14 cellular contexts compared by ENCODE assay signal in the genomic region with DNA sequence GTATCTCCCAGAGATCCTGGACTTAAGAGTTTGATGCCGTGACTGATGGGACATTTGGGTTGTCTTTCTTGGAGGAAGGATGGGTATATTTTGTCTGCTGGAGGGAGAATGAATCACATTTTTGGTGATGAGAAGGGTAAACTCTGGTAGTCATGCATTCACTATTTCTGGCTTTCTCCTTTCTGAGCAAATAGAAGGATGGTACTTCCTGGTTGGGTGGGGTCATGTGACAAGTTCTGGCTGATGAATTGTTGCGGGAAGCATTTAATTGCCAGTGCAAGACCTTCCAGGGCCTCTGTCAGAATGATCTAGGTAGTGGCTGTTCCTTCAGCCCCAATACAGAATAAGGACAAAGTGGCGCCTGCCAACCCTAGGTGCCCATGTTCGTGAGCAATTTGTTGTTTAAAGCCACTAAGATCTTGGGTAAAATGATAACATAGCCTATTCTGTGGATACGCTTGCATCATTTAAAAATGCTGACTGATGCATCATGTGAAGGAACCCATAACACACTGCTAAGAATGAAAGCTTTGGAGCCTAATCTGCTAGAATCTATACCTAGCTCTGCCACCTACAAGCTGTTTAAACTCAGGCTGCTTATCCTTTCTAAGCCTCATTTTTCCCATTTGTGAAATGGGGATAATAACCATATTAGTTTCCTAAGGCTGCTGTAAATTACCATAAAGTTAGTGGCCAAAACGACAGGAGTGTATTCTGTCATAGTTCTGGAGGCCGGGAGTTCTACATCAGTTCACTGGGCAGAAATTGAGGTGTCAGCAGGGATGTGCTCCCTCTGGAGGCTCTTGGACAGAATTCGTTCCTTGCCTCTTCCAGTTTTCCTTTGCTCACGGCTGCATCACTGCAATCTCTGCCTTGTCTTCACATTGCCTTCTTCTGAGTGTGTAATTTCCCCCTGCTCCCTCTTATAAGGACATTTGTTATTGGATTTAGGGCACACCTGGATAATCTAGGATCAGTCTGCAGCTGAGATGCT.
DNase-seq lines count a peak whose midpoint lies in the region; ATAC-seq and TF ChIP-seq lines count a peak whose summit lies in the region.
"Had no signal": no experiment of that assay in that cellular context is flagged by ENCODE, and none has a peak within 500 bp of the region (broad histone marks: within the 10 kb centered on the region; RNA-seq: fewer than 3 reads in every experiment).

No MANE protein-coding gene starts in this region.

- H3K79me2 ChIP-seq in mammary epithelial cell (ENCODE audit: insufficient read depth, low read length) (no peaks in the 10 kb centered on the region), PC-3 (ENCODE audit: low read length) (no peaks in the 10 kb centered on the region)

- peak; percentile 61; the same call in 1 of the 2 replicates for ATAC-seq in PC-3
- no peak for ATAC-seq in effector memory CD8-positive, alpha-beta T cell (replicated peaks)
- ATAC-seq: activated CD4-positive, CD25-positive, alpha-beta regulatory T cell treated with anti-CD3 and anti-CD28 coated beads, Interleukin-2, amount 50 U/mL, for 24 hours; left ventricle myocardium superior had no signal

- H3K4me1 ChIP-seq in mammary epithelial cell (ENCODE audit: insufficient read depth, low read length) (no peaks in the 10 kb centered on the region), PC-3 (ENCODE audit: insufficient read depth, low read length) (no peaks in the 10 kb centered on the region), neuronal stem cell (ENCODE audit: control insufficient read depth in 2 of 2, insufficient read depth in 1 of 2, low read depth in 1 of 2, low read length in 2 of 2) (peaks cover 4 to 44% of the 10 kb centered on the region in 2 donors)

- H3K9ac ChIP-seq in mammary epithelial cell (ENCODE audit: insufficient read depth, low read length) (no peak overlapping the region), PC-3 (ENCODE audit: low read length) (no peak overlapping the region), neuronal stem cell (ENCODE audit: low read depth, low read length, poor library complexity) (no peak overlapping the region)

- no peak overlapping the region for H2BK12ac ChIP-seq in neuronal stem cell (ENCODE audit: low read length)

- H2BK15ac ChIP-seq in neuronal stem cell (ENCODE audit: low read length), result no peak overlapping the region

- H3K36me3 Mint-ChIP-seq in MCF 10A (ENCODE audit: insufficient read depth, unreplicated experiment), result no peaks in the 10 kb centered on the region
- no peaks in the 10 kb centered on the region for H3K36me3 Mint-ChIP-seq in effector memory CD8-positive, alpha-beta T cell (ENCODE audit: insufficient read depth)

- H4K8ac ChIP-seq in neuronal stem cell (ENCODE audit: low read depth, low read length), result no peak overlapping the region

- in situ Hi-C loops in mammary epithelial cell (cut with MboI; ENCODE audit: low sequenced_read_pairs in 2 of 2), result no loop called here

- 67% methylated on average over 9 of the region's 9 CpGs for WGBS in mammary epithelial cell (ENCODE audit: low coverage, missing lambda C conversion rate)
- WGBS in neuronal stem cell (ENCODE audit: extremely low coverage in 2 of 2, insufficient read length in 2 of 2, insufficient replicate concordance in 1 of 2), 2 donors, result no CpG with 5 or more reads among the region's 9 CpGs

- dilution Hi-C loops in mammary epithelial cell (cut with HindIII; ENCODE audit: low sequenced_read_pairs), result no loop called here

- H3K9me3 Mint-ChIP-seq in MCF 10A (ENCODE audit: unreplicated experiment), result no peaks in the 10 kb centered on the region
- no peaks in the 10 kb centered on the region for H3K9me3 Mint-ChIP-seq in effector memory CD8-positive, alpha-beta T cell

- no peak overlapping the region for H4K91ac ChIP-seq in neuronal stem cell (ENCODE audit: low read depth, low read length, poor library complexity)

- no peaks in the 10 kb centered on the region for H3K9me2 ChIP-seq in PC-3 (replicated peaks; ENCODE audit: low read length)

- no peaks in the 10 kb centered on the region for H3F3A ChIP-seq in PC-3 (ENCODE audit: low read length, unreplicated experiment)

- no peak overlapping the region for H3K18ac ChIP-seq in neuronal stem cell (ENCODE audit: low read length)

- no peaks in the 10 kb centered on the region for H4K20me1 ChIP-seq in mammary epithelial cell (ENCODE audit: insufficient read depth, low read length)
- H4K20me1 ChIP-seq in PC-3 (ENCODE audit: low read length), result no peaks in the 10 kb centered on the region

- peaks cover 11% of the 10 kb centered on the region for H3K27me3 Mint-ChIP-seq in MCF 10A (ENCODE audit: insufficient read depth, unreplicated experiment)
- peaks cover 50 to 75% of the 10 kb centered on the region in 2 donors for H3K27me3 Mint-ChIP-seq in effector memory CD8-positive, alpha-beta T cell

- no peak overlapping the region for H2AFZ ChIP-seq in mammary epithelial cell (ENCODE audit: low read depth, low read length)
- H2AFZ ChIP-seq in PC-3 (ENCODE audit: low read length), result no peak overlapping the region
- no peak overlapping the region for H2AFZ ChIP-seq in neuronal stem cell (ENCODE audit: low read length)

- H3K27ac ChIP-seq in mammary epithelial cell (ENCODE audit: insufficient read depth, low read depth, low read length) (no peak overlapping the region), PC-3 (ENCODE audit: low read length) (no peak overlapping the region), neuronal stem cell (replicated peaks; ENCODE audit: low read length) (no peak overlapping the region)
- H3K27ac ChIP-seq: SJCRH30 had no signal

- H3K4me2 ChIP-seq in mammary epithelial cell (ENCODE audit: insufficient read depth, low read depth, low read length) (no peak overlapping the region), PC-3 (ENCODE audit: low read length) (no peak overlapping the region), neuronal stem cell (ENCODE audit: insufficient read depth, low read length, poor library complexity, severe bottlenecking) (no peak overlapping the region)

- intact Hi-C loops in MCF 10A (cut with micrococcal nuclease) (no loop called here), mammary epithelial cell (cut with micrococcal nuclease) (no loop called here), PC-3 (cut with micrococcal nuclease) (no loop called here)

- DNase-seq in MCF 10A (ENCODE audit: unreplicated experiment) (peak; percentile 27), mammary epithelial cell (no peak), PC-3 (peak; percentile 18), epithelial cell of proximal tubule (ENCODE audit: low read depth) (no peak), pons (ENCODE audit: low spot score) (no peak), neuronal stem cell (ENCODE audit: low spot score) (no peak), NCI-H1436 (lab: John Stamatoyannopoulos, UW) (no peak)
- DNase-seq in effector memory CD8-positive, alpha-beta T cell, result no peak
- DNase-seq: activated T-cell treated with anti-CD3 and anti-CD28 coated beads, Interleukin-2, amount 50 U/mL, for 1 hour; effector CD8-positive, alpha-beta T cell; left ventricle myocardium superior; nucleus accumbens had no signal

- H3K27ac Mint-ChIP-seq in MCF 10A (ENCODE audit: low read depth, unreplicated experiment), result no peak overlapping the region
- no peak overlapping the region for H3K27ac Mint-ChIP-seq in effector memory CD8-positive, alpha-beta T cell

- no peak overlapping the region for H3K4me3 ChIP-seq in mammary epithelial cell (replicated peaks in 1 of 3; ENCODE audit: insufficient read depth in 1 of 3, low read depth in 2 of 3, low read length in 3 of 3)
- no peak overlapping the region for H3K4me3 ChIP-seq in PC-3 (ENCODE audit: low read length)
- H3K4me3 ChIP-seq in epithelial cell of proximal tubule (ENCODE audit: low read depth, low read length), result no peak overlapping the region
- no peak overlapping the region for H3K4me3 ChIP-seq in neuronal stem cell (ENCODE audit: low read length in 2 of 2)
- H3K4me3 ChIP-seq: SJCRH30 had no signal

- no peaks in the 10 kb centered on the region for H3K27me3 ChIP-seq in mammary epithelial cell (ENCODE audit: insufficient read depth, low read length)
- peaks cover 51% of the 10 kb centered on the region for H3K27me3 ChIP-seq in PC-3 (ENCODE audit: low read length)
- no peaks in the 10 kb centered on the region for H3K27me3 ChIP-seq in neuronal stem cell (ENCODE audit: control insufficient read depth in 3 of 3, insufficient read depth in 3 of 3, low read depth in 1 of 3, low read length in 3 of 3)
- H3K27me3 ChIP-seq: SJCRH30 had no signal

- H3K79me1 ChIP-seq in neuronal stem cell (ENCODE audit: low read depth, low read length), result no peaks in the 10 kb centered on the region

- no peaks in the 10 kb centered on the region for H3K36me3 ChIP-seq in mammary epithelial cell (ENCODE audit: insufficient read depth, low read length)
- H3K36me3 ChIP-seq in PC-3 (ENCODE audit: low read depth, low read length), result no peaks in the 10 kb centered on the region
- H3K36me3 ChIP-seq in neuronal stem cell (replicated peaks in 1 of 2; ENCODE audit: control insufficient read depth in 2 of 2, insufficient read depth in 2 of 2, low read length in 2 of 2), result no peaks in the 10 kb centered on the region
- H3K36me3 ChIP-seq: SJCRH30 had no signal

- H3K4me3 Mint-ChIP-seq in MCF 10A (ENCODE audit: unreplicated experiment), result no peak overlapping the region
- H3K4me3 Mint-ChIP-seq in effector memory CD8-positive, alpha-beta T cell, result no peak overlapping the region

- H2AK5ac ChIP-seq in neuronal stem cell (ENCODE audit: low read depth, low read length), result no peak overlapping the region

- H2BK5ac ChIP-seq in neuronal stem cell (ENCODE audit: low read length), result no peak overlapping the region

- TF ChIP-seq CTCF in MCF 10A (IDR thresholded peaks at IDR 0.05; ENCODE audit: unreplicated experiment) (no peak), mammary epithelial cell (conservative IDR thresholded peaks at IDR 0.05 in 1 of 2, IDR thresholded peaks at IDR 0.05 in 1 of 2; ENCODE audit: extremely low read depth in 1 of 2, insufficient read depth in 1 of 2, low read depth in 1 of 2, low read length in 2 of 2) (peak in 1 of 2 donors; percentile 17), PC-3 (conservative IDR thresholded peaks at IDR 0.05; ENCODE audit: low read depth, low read length) (peak; percentile 55), epithelial cell of proximal tubule (conservative IDR thresholded peaks at IDR 0.05; ENCODE audit: low read depth, low read length) (peak; percentile 26)

- BruUV-seq in MCF 10A (replicated peaks; lab: Mats Ljungman, UMichigan), result no TSS peak
- BruUV-seq in mammary epithelial cell (replicated peaks; lab: Mats Ljungman, UMichigan), result no TSS peak
- BruUV-seq in PC-3 (replicated peaks; lab: Mats Ljungman, UMichigan), result no TSS peak

- H3K14ac ChIP-seq in neuronal stem cell (ENCODE audit: low read length), result no peak overlapping the region

- no peaks in the 10 kb centered on the region for H3K9me3 ChIP-seq in mammary epithelial cell (replicated peaks; ENCODE audit: insufficient read depth, low read length)
- H3K9me3 ChIP-seq in PC-3 (ENCODE audit: low read length), result no peaks in the 10 kb centered on the region
- H3K9me3 ChIP-seq in neuronal stem cell (replicated peaks in 1 of 2; ENCODE audit: control insufficient read depth in 2 of 2, insufficient read depth in 1 of 2, low read depth in 1 of 2, low read length in 2 of 2), result peaks cover 0 to 3% of the 10 kb centered on the region in 2 donors
- H3K9me3 ChIP-seq: SJCRH30 had no signal

- no peak overlapping the region for H3K4ac ChIP-seq in neuronal stem cell (ENCODE audit: low read length)

- no peak overlapping the region for H3K23ac ChIP-seq in neuronal stem cell (ENCODE audit: low read depth, low read length, poor library complexity)

- no peaks in the 10 kb centered on the region for H3K4me1 Mint-ChIP-seq in MCF 10A (ENCODE audit: insufficient read depth, unreplicated experiment)
- H3K4me1 Mint-ChIP-seq in effector memory CD8-positive, alpha-beta T cell (ENCODE audit: low read depth in 2 of 2), result no peaks in the 10 kb centered on the region

- POLR2A ChIA-PET in MCF 10A (lab: Yijun Ruan, JAX) (interaction anchor here (0.8 kb wide), 1 partner anchor 69 kb away, joined by 3 read pairs; no protein-coding TSS in a partner anchor), PC-3 (lab: Charles Lee; ENCODE audit: unreplicated experiment) (no interaction called here)

- no peak overlapping the region for H2BK120ac ChIP-seq in neuronal stem cell (ENCODE audit: low read depth, low read length)

- CTCF ChIA-PET in MCF 10A (lab: Yijun Ruan, JAX), result interaction anchor here (0.6 kb wide), 1 partner anchor 46 kb away, joined by 3 read pairs; no protein-coding TSS in a partner anchor
- CTCF ChIA-PET in mammary epithelial cell (lab: Charles Lee; ENCODE audit: low non-redundant PET), result no interaction called here
- CTCF ChIA-PET in PC-3 (lab: Charles Lee), result no interaction called here

Comparison
In these comparisons a context has a peak if more than half of its experiments do, and no peak if none do; other contexts are left out.
1. DNase-seq: peak in MCF 10A (single experiment) and PC-3 (single experiment); none in mammary epithelial cell (single experiment), epithelial cell of proximal tubule (single experiment), pons (single experiment), effector memory CD8-positive, alpha-beta T cell (0 of 3), neuronal stem cell (single experiment) and NCI-H1436 (single experiment).